ENCODE assay signal across 13 cellular contexts in genomic region chr10:43166879-43167490, GRCh38.
DNase-seq lines count a peak whose midpoint lies in the region; ATAC-seq, FAIRE-seq and TF ChIP-seq lines count a peak whose summit lies in the region.
"Had no signal": no experiment of that assay in that cellular context is flagged by ENCODE, and none has a peak within 500 bp of the region (broad histone marks: within the 10 kb centered on the region; RNA-seq: fewer than 3 reads in every experiment).

No MANE protein-coding gene starts in this region.

- peak; percentile 15 for FAIRE-seq in G401.6 (lab: Jason Lieb, UNC)

- H3K27ac ChIP-seq in coronary artery, result no peak overlapping the region
- H3K27ac ChIP-seq: prostate gland had no signal

- no peaks in the 10 kb centered on the region for H3K9me3 ChIP-seq in HAP-1
- H3K9me3 ChIP-seq: body of pancreas, prostate gland had no signal

- no peaks in the 10 kb centered on the region for H3K36me3 ChIP-seq in HAP-1 (replicated peaks)
- H3K36me3 ChIP-seq: prostate gland had no signal

- DNase-seq in RPMI8226, result peak; percentile 20
- no peak for DNase-seq in NOMO-1 treated with DMSO at 0.1 percent for 48 hours (lab: John Stamatoyannopoulos, UW; ENCODE audit: unreplicated experiment)
- DNase-seq in stimulated activated CD4-positive, alpha-beta T cell treated with anti-CD3 and anti-CD28 coated beads, Interleukin-1b, Interleukin-23, amount 100 ng/mL, for 48 hours, result no peak
- DNase-seq in HAP-1 (ENCODE audit: low spot score in 2 of 2), result no peak
- DNase-seq in coronary artery (ENCODE audit: low spot score), result no peak
- DNase-seq: activated CD4-positive, alpha-beta memory T cell treated with anti-CD3 and anti-CD28 coated beads for 36 hours had no signal

- no peaks in the 10 kb centered on the region for H3K4me1 ChIP-seq in HAP-1
- H3K4me1 ChIP-seq: body of pancreas, prostate gland had no signal

- no peaks in the 10 kb centered on the region for H3K27me3 ChIP-seq in HAP-1 (ENCODE audit: low read depth)
- H3K27me3 ChIP-seq: body of pancreas had no signal

- TF ChIP-seq CTCF in coronary artery (IDR thresholded peaks at IDR 0.05), result no peak

- H3K4me3 ChIP-seq in HAP-1, result no peak overlapping the region
- H3K4me3 ChIP-seq in coronary artery, result no peak overlapping the region
- H3K4me3 ChIP-seq: body of pancreas, prostate gland had no signal

- peak; percentile 76 for ATAC-seq in GM19025 (IDR thresholded peaks at IDR 0.05; ENCODE audit: low read depth, unreplicated experiment)
- ATAC-seq in HG03025 (IDR thresholded peaks at IDR 0.05; ENCODE audit: low FRiP score, unreplicated experiment), result peak; percentile 61
- ATAC-seq: body of pancreas, esophagus mucosa, Right ventricle myocardium inferior had no signal

- in situ Hi-C loops in HAP-1 (cut with MboI; ENCODE audit: low sequenced_read_pairs), result no loop called here
